ENCODE assay signal across 1 cellular context in the genomic region with DNA sequence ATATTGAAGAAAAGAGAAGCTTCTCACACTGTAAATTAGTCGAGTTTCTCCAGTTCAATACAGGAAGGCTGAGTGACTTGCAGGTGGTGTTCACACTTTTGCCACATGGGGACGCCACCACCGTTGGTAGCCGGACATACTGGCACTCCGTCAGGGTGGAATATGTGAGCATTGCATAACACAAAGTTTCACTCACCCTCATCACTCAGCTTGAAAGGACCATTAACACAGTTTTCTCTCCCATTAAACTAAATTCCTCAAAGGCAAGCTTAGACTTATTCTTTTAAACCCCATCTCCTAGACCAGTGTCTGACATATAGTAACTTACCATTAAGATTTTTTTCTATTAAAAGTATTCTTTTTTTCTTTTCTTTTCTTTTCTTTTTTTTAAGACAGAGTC.
A peak's percentile ranks its signal among the peaks of the same experiment; 100 is the strongest.
TF ChIP-seq lines count a peak whose summit lies in the region.

No MANE protein-coding gene starts in this region.

TF ChIP-seq in HepG2, 621 proteins besides CTCF, POLR2A, EP300 and RAD21 (continued from another document and continues in another):
- TF ChIP-seq FOXP4 (CRISPR knock-in tag; IDR thresholded peaks at IDR 0.05) (peak; percentile 55), ZNF383 (CRISPR knock-in tag; IDR thresholded peaks at IDR 0.05; ENCODE audit: borderline replicate concordance) (no peak), ZFP41 (CRISPR knock-in tag; IDR thresholded peaks at IDR 0.05; ENCODE audit: borderline replicate concordance) (no peak), TAF15 (IDR thresholded peaks at IDR 0.05; ENCODE audit: low read depth, low read length, poor library complexity, severe bottlenecking) (no peak), ADNP (CRISPR knock-in tag; IDR thresholded peaks at IDR 0.05) (no peak), POLR2AphosphoS2 (IDR thresholded peaks at IDR 0.05; ENCODE audit: low read depth, low read length) (no peak), GPN1 (CRISPR knock-in tag; IDR thresholded peaks at IDR 0.05; ENCODE audit: borderline replicate concordance) (no peak), ZC3H4 (CRISPR knock-in tag; IDR thresholded peaks at IDR 0.05; ENCODE audit: borderline replicate concordance) (0 out of 2 replicates have a peak, but pooled peaks have one; percentile 69), KMT2A (CRISPR knock-in tag; IDR thresholded peaks at IDR 0.05) (no peak), SOX5 (CRISPR knock-in tag; IDR thresholded peaks at IDR 0.05; ENCODE audit: borderline replicate concordance) (no peak), ARNT2 (CRISPR knock-in tag; IDR thresholded peaks at IDR 0.05; ENCODE audit: low read depth) (no peak), ZNF557 (CRISPR knock-in tag; IDR thresholded peaks at IDR 0.05) (no peak), ZIK1 (CRISPR knock-in tag; IDR thresholded peaks at IDR 0.05; ENCODE audit: borderline replicate concordance, low read depth) (no peak), ZNF562 (CRISPR knock-in tag; IDR thresholded peaks at IDR 0.05; ENCODE audit: borderline replicate concordance) (no peak), ZNF543 (CRISPR knock-in tag; IDR thresholded peaks at IDR 0.05) (no peak), ATAD3A (CRISPR knock-in tag; IDR thresholded peaks at IDR 0.05) (no peak), FOXA3 (CRISPR knock-in tag; IDR thresholded peaks at IDR 0.05) (peak; percentile 58), ZNF317 (CRISPR knock-in tag; IDR thresholded peaks at IDR 0.05) (no peak), CREB1 (IDR thresholded peaks at IDR 0.05) (peak; percentile 33; the same call in 1 of the 2 replicates), CREB1 (CRISPR knock-in tag; IDR thresholded peaks at IDR 0.05) (no peak), PAWR (CRISPR knock-in tag; IDR thresholded peaks at IDR 0.05; ENCODE audit: borderline replicate concordance) (no peak), CBX5 (CRISPR knock-in tag; IDR thresholded peaks at IDR 0.05; ENCODE audit: borderline replicate concordance) (peak; percentile 73; the same call in 1 of the 2 replicates), RBFOX2 (IDR thresholded peaks at IDR 0.05; ENCODE audit: low read depth, low read length) (no peak), TRIM24 (CRISPR knock-in tag; IDR thresholded peaks at IDR 0.05) (no peak), REXO4 (CRISPR knock-in tag; IDR thresholded peaks at IDR 0.05; ENCODE audit: borderline replicate concordance) (no peak), MATR3 (CRISPR knock-in tag; IDR thresholded peaks at IDR 0.05) (no peak), ZBTB25 (CRISPR knock-in tag; IDR thresholded peaks at IDR 0.05) (no peak), PHF20 (CRISPR knock-in tag; IDR thresholded peaks at IDR 0.05) (no peak), ZSCAN31 (CRISPR knock-in tag; IDR thresholded peaks at IDR 0.05; ENCODE audit: low read depth) (peak; percentile 41; the same call in 1 of the 2 replicates), KLF9 (CRISPR knock-in tag; IDR thresholded peaks at IDR 0.05; ENCODE audit: low read depth) (no peak), ZFP37 (CRISPR knock-in tag; IDR thresholded peaks at IDR 0.05; ENCODE audit: borderline replicate concordance) (no peak), ZNF609 (CRISPR knock-in tag; IDR thresholded peaks at IDR 0.05; ENCODE audit: borderline replicate concordance) (no peak), ERF (CRISPR knock-in tag; IDR thresholded peaks at IDR 0.05) (peak; percentile 57; the same call in 1 of the 2 replicates), FOXM1 (CRISPR knock-in tag; IDR thresholded peaks at IDR 0.05) (no peak), SIN3A (IDR thresholded peaks at IDR 0.05; ENCODE audit: borderline replicate concordance, low read depth, low read length) (no peak), RNF2 (conservative IDR thresholded peaks at IDR 0.05; ENCODE audit: low read depth) (no peak), ZNF841 (CRISPR knock-in tag; IDR thresholded peaks at IDR 0.05; ENCODE audit: borderline replicate concordance) (no peak), CHD4 (IDR thresholded peaks at IDR 0.05; ENCODE audit: borderline replicate concordance, low read length) (no peak), TCF7L2 (IDR thresholded peaks at IDR 0.05; ENCODE audit: low read depth, low read length) (no peak)
- TF ChIP-seq, protein P1, sequence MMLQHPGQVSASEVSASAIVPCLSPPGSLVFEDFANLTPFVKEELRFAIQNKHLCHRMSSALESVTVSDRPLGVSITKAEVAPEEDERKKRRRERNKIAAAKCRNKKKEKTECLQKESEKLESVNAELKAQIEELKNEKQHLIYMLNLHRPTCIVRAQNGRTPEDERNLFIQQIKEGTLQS (CRISPR knock-in tag; IDR thresholded peaks at IDR 0.05) = 0 out of 2 replicates have a peak, but pooled peaks have one; percentile 44
- TF ChIP-seq, protein P2, sequence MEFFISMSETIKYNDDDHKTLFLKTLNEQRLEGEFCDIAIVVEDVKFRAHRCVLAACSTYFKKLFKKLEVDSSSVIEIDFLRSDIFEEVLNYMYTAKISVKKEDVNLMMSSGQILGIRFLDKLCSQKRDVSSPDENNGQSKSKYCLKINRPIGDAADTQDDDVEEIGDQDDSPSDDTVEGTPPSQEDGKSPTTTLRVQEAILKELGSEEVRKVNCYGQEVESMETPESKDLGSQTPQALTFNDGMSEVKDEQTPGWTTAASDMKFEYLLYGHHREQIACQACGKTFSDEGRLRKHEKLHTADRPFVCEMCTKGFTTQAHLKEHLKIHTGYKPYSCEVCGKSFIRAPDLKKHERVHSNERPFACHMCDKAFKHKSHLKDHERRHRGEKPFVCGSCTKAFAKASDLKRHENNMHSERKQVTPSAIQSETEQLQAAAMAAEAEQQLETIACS (CRISPR knock-in tag; IDR thresholded peaks at IDR 0.05) = no peak
- TF ChIP-seq, protein P3, sequence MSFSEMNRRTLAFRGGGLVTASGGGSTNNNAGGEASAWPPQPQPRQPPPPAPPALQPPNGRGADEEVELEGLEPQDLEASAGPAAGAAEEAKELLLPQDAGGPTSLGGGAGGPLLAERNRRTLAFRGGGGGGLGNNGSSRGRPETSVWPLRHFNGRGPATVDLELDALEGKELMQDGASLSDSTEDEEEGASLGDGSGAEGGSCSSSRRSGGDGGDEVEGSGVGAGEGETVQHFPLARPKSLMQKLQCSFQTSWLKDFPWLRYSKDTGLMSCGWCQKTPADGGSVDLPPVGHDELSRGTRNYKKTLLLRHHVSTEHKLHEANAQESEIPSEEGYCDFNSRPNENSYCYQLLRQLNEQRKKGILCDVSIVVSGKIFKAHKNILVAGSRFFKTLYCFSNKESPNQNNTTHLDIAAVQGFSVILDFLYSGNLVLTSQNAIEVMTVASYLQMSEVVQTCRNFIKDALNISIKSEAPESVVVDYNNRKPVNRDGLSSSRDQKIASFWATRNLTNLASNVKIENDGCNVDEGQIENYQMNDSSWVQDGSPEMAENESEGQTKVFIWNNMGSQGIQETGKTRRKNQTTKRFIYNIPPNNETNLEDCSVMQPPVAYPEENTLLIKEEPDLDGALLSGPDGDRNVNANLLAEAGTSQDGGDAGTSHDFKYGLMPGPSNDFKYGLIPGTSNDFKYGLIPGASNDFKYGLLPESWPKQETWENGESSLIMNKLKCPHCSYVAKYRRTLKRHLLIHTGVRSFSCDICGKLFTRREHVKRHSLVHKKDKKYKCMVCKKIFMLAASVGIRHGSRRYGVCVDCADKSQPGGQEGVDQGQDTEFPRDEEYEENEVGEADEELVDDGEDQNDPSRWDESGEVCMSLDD (CRISPR knock-in tag; IDR thresholded peaks at IDR 0.05; ENCODE audit: borderline replicate concordance) = no peak
- TF ChIP-seq, protein P4, sequence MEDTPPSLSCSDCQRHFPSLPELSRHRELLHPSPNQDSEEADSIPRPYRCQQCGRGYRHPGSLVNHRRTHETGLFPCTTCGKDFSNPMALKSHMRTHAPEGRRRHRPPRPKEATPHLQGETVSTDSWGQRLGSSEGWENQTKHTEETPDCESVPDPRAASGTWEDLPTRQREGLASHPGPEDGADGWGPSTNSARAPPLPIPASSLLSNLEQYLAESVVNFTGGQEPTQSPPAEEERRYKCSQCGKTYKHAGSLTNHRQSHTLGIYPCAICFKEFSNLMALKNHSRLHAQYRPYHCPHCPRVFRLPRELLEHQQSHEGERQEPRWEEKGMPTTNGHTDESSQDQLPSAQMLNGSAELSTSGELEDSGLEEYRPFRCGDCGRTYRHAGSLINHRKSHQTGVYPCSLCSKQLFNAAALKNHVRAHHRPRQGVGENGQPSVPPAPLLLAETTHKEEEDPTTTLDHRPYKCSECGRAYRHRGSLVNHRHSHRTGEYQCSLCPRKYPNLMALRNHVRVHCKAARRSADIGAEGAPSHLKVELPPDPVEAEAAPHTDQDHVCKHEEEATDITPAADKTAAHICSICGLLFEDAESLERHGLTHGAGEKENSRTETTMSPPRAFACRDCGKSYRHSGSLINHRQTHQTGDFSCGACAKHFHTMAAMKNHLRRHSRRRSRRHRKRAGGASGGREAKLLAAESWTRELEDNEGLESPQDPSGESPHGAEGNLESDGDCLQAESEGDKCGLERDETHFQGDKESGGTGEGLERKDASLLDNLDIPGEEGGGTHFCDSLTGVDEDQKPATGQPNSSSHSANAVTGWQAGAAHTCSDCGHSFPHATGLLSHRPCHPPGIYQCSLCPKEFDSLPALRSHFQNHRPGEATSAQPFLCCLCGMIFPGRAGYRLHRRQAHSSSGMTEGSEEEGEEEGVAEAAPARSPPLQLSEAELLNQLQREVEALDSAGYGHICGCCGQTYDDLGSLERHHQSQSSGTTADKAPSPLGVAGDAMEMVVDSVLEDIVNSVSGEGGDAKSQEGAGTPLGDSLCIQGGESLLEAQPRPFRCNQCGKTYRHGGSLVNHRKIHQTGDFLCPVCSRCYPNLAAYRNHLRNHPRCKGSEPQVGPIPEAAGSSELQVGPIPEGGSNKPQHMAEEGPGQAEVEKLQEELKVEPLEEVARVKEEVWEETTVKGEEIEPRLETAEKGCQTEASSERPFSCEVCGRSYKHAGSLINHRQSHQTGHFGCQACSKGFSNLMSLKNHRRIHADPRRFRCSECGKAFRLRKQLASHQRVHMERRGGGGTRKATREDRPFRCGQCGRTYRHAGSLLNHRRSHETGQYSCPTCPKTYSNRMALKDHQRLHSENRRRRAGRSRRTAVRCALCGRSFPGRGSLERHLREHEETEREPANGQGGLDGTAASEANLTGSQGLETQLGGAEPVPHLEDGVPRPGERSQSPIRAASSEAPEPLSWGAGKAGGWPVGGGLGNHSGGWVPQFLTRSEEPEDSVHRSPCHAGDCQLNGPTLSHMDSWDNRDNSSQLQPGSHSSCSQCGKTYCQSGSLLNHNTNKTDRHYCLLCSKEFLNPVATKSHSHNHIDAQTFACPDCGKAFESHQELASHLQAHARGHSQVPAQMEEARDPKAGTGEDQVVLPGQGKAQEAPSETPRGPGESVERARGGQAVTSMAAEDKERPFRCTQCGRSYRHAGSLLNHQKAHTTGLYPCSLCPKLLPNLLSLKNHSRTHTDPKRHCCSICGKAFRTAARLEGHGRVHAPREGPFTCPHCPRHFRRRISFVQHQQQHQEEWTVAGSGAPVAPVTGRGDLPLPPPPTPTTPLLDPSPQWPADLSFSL (CRISPR knock-in tag; IDR thresholded peaks at IDR 0.05) = no peak
